8 cellular contexts compared by ENCODE assay signal in genomic region chr5:144191998-144192397, GRCh38. TPM values are rescaled to one million over a fixed set of nuclear protein-coding genes. Genes with fewer than 3 reads are reported as not detected.
DNase-seq lines count a peak whose midpoint lies in the region; ATAC-seq and TF ChIP-seq lines count a peak whose summit lies in the region.

No MANE protein-coding gene starts in this region.

- H3K27me3 ChIP-seq in endodermal cell (ENCODE audit: control insufficient read depth, insufficient read depth, low read length, poor library complexity, severe bottlenecking) (no peaks in the 10 kb centered on the region), Caco-2 (replicated peaks; ENCODE audit: control insufficient read depth, insufficient read depth, low read length) (no peaks in the 10 kb centered on the region)

- no peaks in the 10 kb centered on the region for H3K27me3 Mint-ChIP-seq in activated CD4-positive, alpha-beta T cell treated with anti-CD3 and anti-CD28 coated beads for 36 hours
- H3K27me3 Mint-ChIP-seq in endodermal cell (ENCODE audit: insufficient read depth) = no peaks in the 10 kb centered on the region
- H3K27me3 Mint-ChIP-seq in natural killer cell treated with Interleukin-12 subunit alpha and Interleukin-12 subunit beta and Interleukin-15 and Interleukin-18, amount 100 ng/mL, for 72 hours = peaks cover 0 to 10% of the 10 kb centered on the region in 2 donors
- H3K27me3 Mint-ChIP-seq in Caco-2 (ENCODE audit: insufficient read depth, unreplicated experiment) = peaks cover 3% of the 10 kb centered on the region

- peaks cover 2% of the 10 kb centered on the region for H3K36me3 Mint-ChIP-seq in activated CD4-positive, alpha-beta T cell treated with anti-CD3 and anti-CD28 coated beads for 36 hours (ENCODE audit: low read depth)
- no peaks in the 10 kb centered on the region for H3K36me3 Mint-ChIP-seq in endodermal cell (ENCODE audit: low read depth)
- H3K36me3 Mint-ChIP-seq in natural killer cell treated with Interleukin-12 subunit alpha and Interleukin-12 subunit beta and Interleukin-15 and Interleukin-18, amount 100 ng/mL, for 72 hours = no peaks in the 10 kb centered on the region
- no peaks in the 10 kb centered on the region for H3K36me3 Mint-ChIP-seq in Caco-2 (ENCODE audit: insufficient read depth, unreplicated experiment)

- no peaks in the 10 kb centered on the region for H3K9me3 Mint-ChIP-seq in activated CD4-positive, alpha-beta T cell treated with anti-CD3 and anti-CD28 coated beads for 36 hours (ENCODE audit: low read depth)
- H3K9me3 Mint-ChIP-seq in endodermal cell (no peaks in the 10 kb centered on the region), Caco-2 (ENCODE audit: unreplicated experiment) (no peaks in the 10 kb centered on the region)
- H3K9me3 Mint-ChIP-seq in natural killer cell treated with Interleukin-12 subunit alpha and Interleukin-12 subunit beta and Interleukin-15 and Interleukin-18, amount 100 ng/mL, for 72 hours = no peaks in the 10 kb centered on the region

- CTCF ChIA-PET in activated CD4-positive, alpha-beta T cell treated with anti-CD3 and anti-CD28 coated beads for 36 hours (lab: Charles Lee) = interaction anchor here (0.6 to 3.5 kb wide), 7 partner anchors 8 to 1841 kb away, joined by 3 to 37 read pairs (median 4); partner anchors contain the start of genes KCTD16 and YIPF5
- CTCF ChIA-PET in Caco-2 (lab: Charles Lee) = no interaction called here

- WGBS in endodermal cell (ENCODE audit: insufficient coverage in 1 of 2, insufficient read length in 1 of 2), 2 experiments = 61 to 71% methylated on average over 2 to 3 of the region's 3 CpGs

- no peak overlapping the region for H3K27ac Mint-ChIP-seq in activated CD4-positive, alpha-beta T cell treated with anti-CD3 and anti-CD28 coated beads for 36 hours
- H3K27ac Mint-ChIP-seq in endodermal cell (no peak overlapping the region), Caco-2 (ENCODE audit: unreplicated experiment) (no peak overlapping the region)
- no peak overlapping the region for H3K27ac Mint-ChIP-seq in natural killer cell treated with Interleukin-12 subunit alpha and Interleukin-12 subunit beta and Interleukin-15 and Interleukin-18, amount 100 ng/mL, for 72 hours

- no peaks in the 10 kb centered on the region for H3K9me3 ChIP-seq in endodermal cell (ENCODE audit: control insufficient read depth, low read length)
- no peaks in the 10 kb centered on the region for H3K9me3 ChIP-seq in Caco-2

- no TSS peak for BruUV-seq in Caco-2 (replicated peaks; lab: Mats Ljungman, UMichigan)

- H3K9ac ChIP-seq in endodermal cell (ENCODE audit: extremely low read depth, low read length, poor library complexity, severe bottlenecking) = no peak overlapping the region

- intact Hi-C loops in activated CD4-positive, alpha-beta T cell treated with anti-CD3 and anti-CD28 coated beads for 36 hours (cut with DNase I, micrococcal nuclease) = loop anchor here (1.0 to 10.0 kb wide), 8 partner anchors 22 to 1753 kb away; partner anchors contain the start of genes NR3C1 (in 2 of the 2), KCTD16 (in 1 of the 2) and YIPF5 (in 1 of the 2)
- intact Hi-C loops in Caco-2 (cut with micrococcal nuclease; ENCODE audit: unreplicated experiment) = no loop called here

- H3K4me1 Mint-ChIP-seq in activated CD4-positive, alpha-beta T cell treated with anti-CD3 and anti-CD28 coated beads for 36 hours = peaks cover 22% of the 10 kb centered on the region
- H3K4me1 Mint-ChIP-seq in endodermal cell = peaks cover 4% of the 10 kb centered on the region
- peaks cover 21 to 22% of the 10 kb centered on the region in 2 donors for H3K4me1 Mint-ChIP-seq in natural killer cell treated with Interleukin-12 subunit alpha and Interleukin-12 subunit beta and Interleukin-15 and Interleukin-18, amount 100 ng/mL, for 72 hours (ENCODE audit: low read depth in 2 of 2)
- peaks cover 11% of the 10 kb centered on the region for H3K4me1 Mint-ChIP-seq in Caco-2 (ENCODE audit: low read depth, unreplicated experiment)

- H3K36me3 ChIP-seq in endodermal cell (ENCODE audit: control insufficient read depth, insufficient read depth, low read length) (no peaks in the 10 kb centered on the region), Caco-2 (ENCODE audit: control insufficient read depth, insufficient read depth, low read length) (no peaks in the 10 kb centered on the region)

- peak; percentile 19 for DNase-seq in activated CD4-positive, alpha-beta T cell treated with anti-CD3 and anti-CD28 coated beads for 36 hours
- no peak for DNase-seq in activated CD4-positive, alpha-beta T cell treated with anti-CD3 and anti-CD28 coated beads, Interleukin-2, amount 50 U/mL, for 4 hours
- DNase-seq in SHP77 (lab: John Stamatoyannopoulos, UW) (peak; percentile 71 to 77), endodermal cell (no peak), Caco-2 (no peak)
- DNase-seq in natural killer cell treated with Interleukin-12 subunit alpha and Interleukin-12 subunit beta and Interleukin-15 and Interleukin-18, amount 100 ng/mL, for 72 hours (ENCODE audit: low spot score) = peak; percentile 64

- TF ChIP-seq CTCF in endodermal cell (conservative IDR thresholded peaks at IDR 0.05) = peak; percentile 72
- no peak for TF ChIP-seq CTCF in Caco-2 (IDR thresholded peaks at IDR 0.05; ENCODE audit: insufficient read depth in 1 of 2, low read depth in 1 of 2, low read length in 1 of 2, severe bottlenecking in 1 of 2, unreplicated experiment in 1 of 2)

- H3K4me1 ChIP-seq in endodermal cell (ENCODE audit: control insufficient read depth, insufficient read depth, low read length) = peaks cover 7% of the 10 kb centered on the region
- H3K4me1 ChIP-seq in Caco-2 = 0 out of 2 replicates have a peak, but pooled peaks cover 5% of the 10 kb centered on the region

- no peak overlapping the region for H3K4me3 Mint-ChIP-seq in activated CD4-positive, alpha-beta T cell treated with anti-CD3 and anti-CD28 coated beads for 36 hours
- H3K4me3 Mint-ChIP-seq in endodermal cell (no peak overlapping the region), Caco-2 (ENCODE audit: unreplicated experiment) (no peak overlapping the region)
- H3K4me3 Mint-ChIP-seq in natural killer cell treated with Interleukin-12 subunit alpha and Interleukin-12 subunit beta and Interleukin-15 and Interleukin-18, amount 100 ng/mL, for 72 hours = no peak overlapping the region

- H3K4me3 ChIP-seq in endodermal cell (ENCODE audit: low read length) = no peak overlapping the region
- no peak overlapping the region for H3K4me3 ChIP-seq in Caco-2 (ENCODE audit: low read depth, low read length)

- no peak overlapping the region for H3K27ac ChIP-seq in endodermal cell (ENCODE audit: low read depth, low read length)

- ATAC-seq in activated CD4-positive, alpha-beta T cell treated with anti-CD3 and anti-CD28 coated beads for 36 hours = peak; percentile 74
- ATAC-seq in GM19463 (IDR thresholded peaks at IDR 0.05; ENCODE audit: unreplicated experiment) (peak; percentile 76), HG03442 (IDR thresholded peaks at IDR 0.05; ENCODE audit: unreplicated experiment) (peak; percentile 83)
- peak; percentile 78 to 90 for ATAC-seq in natural killer cell treated with Interleukin-12 subunit alpha and Interleukin-12 subunit beta and Interleukin-15 and Interleukin-18, amount 100 ng/mL, for 72 hours

- POLR2A ChIA-PET in activated CD4-positive, alpha-beta T cell treated with anti-CD3 and anti-CD28 coated beads for 36 hours (lab: Charles Lee) = interaction anchor here (0.6 to 1.0 kb wide), 2 partner anchors 21 to 983 kb away, joined by 3 read pairs; partner anchors contain the start of genes KCTD16 and YIPF5
- POLR2A ChIA-PET in Caco-2 (lab: Charles Lee) = interaction anchor here (0.6 kb wide), 1 partner anchor 256 kb away, joined by 3 read pairs; no protein-coding TSS in a partner anchor

RNA-seq across cellular contexts. Expression of gene KCTD16, which starts 21.3 kb away (rescaled TPM):
- total RNA-seq in activated CD4-positive, alpha-beta T cell treated with anti-CD3 and anti-CD28 coated beads for 36 hours = under 1 TPM; 0.14 to 0.25 TPM
- total RNA-seq in endodermal cell (under 1 TPM; 0.29 to 0.44 TPM), Caco-2 (2022) (0.29 and 0.51 TPM in 2 replicates)
- polyA plus RNA-seq in endodermal cell (2013, experiment 1 of 2) = 1.1 TPM
- 0.83 TPM for polyA plus RNA-seq in endodermal cell (2013, experiment 2 of 2)
- total RNA-seq in natural killer cell treated with Interleukin-12 subunit alpha and Interleukin-12 subunit beta and Interleukin-15 and Interleukin-18, amount 100 ng/mL, for 72 hours = not detected

RNA-seq across cellular contexts. Expression of gene YIPF5, which starts 21.5 kb away (rescaled TPM):
- total RNA-seq in activated CD4-positive, alpha-beta T cell treated with anti-CD3 and anti-CD28 coated beads for 36 hours = 10 to 100 TPM; 39.1 to 44.2 TPM
- total RNA-seq in endodermal cell = 10 to 100 TPM; 46.8 to 54.0 TPM
- polyA plus RNA-seq in endodermal cell (2013, experiment 1 of 2) = 47.8 TPM
- polyA plus RNA-seq in endodermal cell (2013, experiment 2 of 2) = 42.1 TPM
- 10 to 100 TPM; 34.4 to 58.6 TPM for total RNA-seq in natural killer cell treated with Interleukin-12 subunit alpha and Interleukin-12 subunit beta and Interleukin-15 and Interleukin-18, amount 100 ng/mL, for 72 hours
- 57.8 and 59.2 TPM in 2 replicates for total RNA-seq in Caco-2 (2022)

Comparison
In these comparisons a context has a peak if more than half of its experiments do, and no peak if none do; other contexts are left out.
1. DNase-seq: peak in activated CD4-positive, alpha-beta T cell treated with anti-CD3 and anti-CD28 coated beads for 36 hours (single experiment), SHP77 (2 of 2) and natural killer cell treated with Interleukin-12 subunit alpha and Interleukin-12 subunit beta and Interleukin-15 and Interleukin-18, amount 100 ng/mL, for 72 hours (single experiment); none in activated CD4-positive, alpha-beta T cell treated with anti-CD3 and anti-CD28 coated beads, Interleukin-2, amount 50 U/mL, for 4 hours (0 of 2), endodermal cell (single experiment) and Caco-2 (0 of 2).
2. Peak in every context shown above with its lines, with median percentiles within 50 percentile points of each other: ATAC-seq.